11 cellular contexts compared by ENCODE assay signal in genomic region chr19:14088634-14089411, GRCh38. TPM values are rescaled to one million over a fixed set of nuclear protein-coding genes. Genes with fewer than 3 reads are reported as not detected.
A peak's percentile ranks its signal among the peaks of the same experiment; 100 is the strongest.
DNase-seq lines count a peak whose midpoint lies in the region; ATAC-seq and TF ChIP-seq lines count a peak whose summit lies in the region.
"Had no signal": no experiment of that assay in that cellular context is flagged by ENCODE, and none has a peak within 500 bp of the region (broad histone marks: within the 10 kb centered on the region; RNA-seq: fewer than 3 reads in every experiment).

No MANE protein-coding gene starts in this region.

- no peak for DNase-seq in T-helper 2 cell treated with Interferon-gamma antibody and Interleukin-4, amounts not matched to agents 5 μg/mL and 100 μg/mL, for 36 hours (ENCODE audit: low spot score)
- DNase-seq in T-helper 2 cell (no peak), T-helper 17 cell (no peak), fibroblast of villous mesenchyme (ENCODE audit: low read depth) (no peak), spleen (peak; percentile 81), HK-2 (ENCODE audit: unreplicated experiment) (no peak), midbrain (lab: John Stamatoyannopoulos, UW) (no peak), SKM-1 treated with dmso at 0.1 percent for 144 hours (lab: John Stamatoyannopoulos, UW; ENCODE audit: unreplicated experiment) (no peak)
- DNase-seq: aorta, C1 segment of cervical spinal cord, NCI-H524 had no signal

- TF ChIP-seq POLR2A in spleen (IDR thresholded peaks at IDR 0.05): no peak

- H3K9me3 ChIP-seq in T-helper 17 cell (ENCODE audit: control insufficient read depth, low read length, poor library complexity, severe bottlenecking) (no peaks in the 10 kb centered on the region), spleen (peaks cover 0 to 14% (median 11%) of the 10 kb centered on the region in 8 donors)

- WGBS in spleen, 5 donors: 86 to 92% (median 90%) methylated on average over 29 to 30 of the region's 30 CpGs

- no peaks in the 10 kb centered on the region for H3K27me3 Mint-ChIP-seq in T-helper 2 cell treated with Interferon-gamma antibody and Interleukin-4, amounts not matched to agents 5 μg/mL and 100 μg/mL, for 36 hours (ENCODE audit: low read depth)
- no peaks in the 10 kb centered on the region for H3K27me3 Mint-ChIP-seq in T-helper 17 cell

- H3K27me3 ChIP-seq in spleen (replicated peaks in 1 of 7): no peaks in the 10 kb centered on the region

- H3K4me1 ChIP-seq in spleen: peaks cover 0 to 31% (median 20%) of the 10 kb centered on the region in 6 donors

- H3K4me1 Mint-ChIP-seq in T-helper 2 cell treated with Interferon-gamma antibody and Interleukin-4, amounts not matched to agents 5 μg/mL and 100 μg/mL, for 36 hours (ENCODE audit: low read depth): peaks cover 12% of the 10 kb centered on the region
- peaks cover 12% of the 10 kb centered on the region for H3K4me1 Mint-ChIP-seq in T-helper 17 cell

- intact Hi-C loops in spleen (cut with DNase I; ENCODE audit: low total_unique reads): loop anchor here (10.0 kb wide), 1 partner anchor 46 kb away; the partner anchor contains the start of gene ASF1B

- ATAC-seq in T-helper 17 cell: no peak

- H3K36me3 ChIP-seq in spleen: peaks cover 0 to 26% (median 6%) of the 10 kb centered on the region in 6 donors

- H3K4me3 ChIP-seq in fibroblast of villous mesenchyme (ENCODE audit: low read depth, low read length) (peak overlapping the region; percentile 66), spleen (peak overlapping the region in 3 of 8 donors; percentile 85 to 96 (median 85))

- TF ChIP-seq CTCF in fibroblast of villous mesenchyme (IDR thresholded peaks at IDR 0.05; ENCODE audit: insufficient read depth, low read depth, low read length): no peak
- TF ChIP-seq CTCF in spleen (IDR thresholded peaks at IDR 0.05 in 8 of 11, conservative IDR thresholded peaks at IDR 0.05 in 3 of 11): no peak

- peaks cover 39% of the 10 kb centered on the region for H3K36me3 Mint-ChIP-seq in T-helper 2 cell treated with Interferon-gamma antibody and Interleukin-4, amounts not matched to agents 5 μg/mL and 100 μg/mL, for 36 hours (ENCODE audit: low read depth)
- H3K36me3 Mint-ChIP-seq in T-helper 17 cell (ENCODE audit: low read depth): peaks cover 3% of the 10 kb centered on the region

- peak overlapping the region; percentile 81 for H3K4me3 Mint-ChIP-seq in T-helper 2 cell treated with Interferon-gamma antibody and Interleukin-4, amounts not matched to agents 5 μg/mL and 100 μg/mL, for 36 hours
- peak overlapping the region; percentile 80 for H3K4me3 Mint-ChIP-seq in T-helper 17 cell

- H3K27ac Mint-ChIP-seq in T-helper 2 cell treated with Interferon-gamma antibody and Interleukin-4, amounts not matched to agents 5 μg/mL and 100 μg/mL, for 36 hours: peak overlapping the region; percentile 73
- H3K27ac Mint-ChIP-seq in T-helper 17 cell: peak overlapping the region; percentile 86

- H3K9me3 Mint-ChIP-seq in T-helper 2 cell treated with Interferon-gamma antibody and Interleukin-4, amounts not matched to agents 5 μg/mL and 100 μg/mL, for 36 hours: peaks cover 8% of the 10 kb centered on the region

- H3K27ac ChIP-seq in spleen: peak overlapping the region in 1 of 8 donors; percentile 96

RNA-seq across cellular contexts. Expression of gene SAMD1, which starts 1.7 kb away (rescaled TPM):
- 10 to 100 TPM; 24.8 to 25.3 TPM for total RNA-seq in T-helper 17 cell
- total RNA-seq in fibroblast of villous mesenchyme: 23.3 and 24.2 TPM in 2 replicates
- 10 to 100 TPM; 25.5 to 36.8 (median 30.6) TPM for total RNA-seq in spleen
- 10 to 100 TPM; 19.6 to 31.4 (median 24.3) TPM for polyA plus RNA-seq in spleen

RNA-seq across cellular contexts. Expression of gene C19orf67, which starts 3.2 kb away (rescaled TPM):
- total RNA-seq in T-helper 17 cell (under 1 TPM; 0.22 to 0.31 TPM), fibroblast of villous mesenchyme (not detected in 2 replicates), spleen (1 to 10 TPM in 1 of 7 donors, not detected in 6; 4.9 TPM)
- not detected for polyA plus RNA-seq in spleen
- total RNA-seq: aorta had no signal
- polyA plus RNA-seq: aorta had no signal

RNA-seq across cellular contexts. Expression of gene MISP3, which starts 16.2 kb away (rescaled TPM):
- total RNA-seq in T-helper 17 cell: 1 to 10 TPM in 1 of 2 donors, under 1 TPM in 1; 0.65 to 1.3 TPM
- under 0.01 and 0.32 TPM in 2 replicates for total RNA-seq in fibroblast of villous mesenchyme
- total RNA-seq in spleen: 1 to 10 TPM; 1.8 to 8.0 (median 2.0) TPM
- 1 to 10 TPM; 1.5 to 2.2 (median 1.9) TPM for polyA plus RNA-seq in spleen

RNA-seq across cellular contexts. Expression of gene PALM3, which starts 26.9 kb away (rescaled TPM):
- total RNA-seq in T-helper 17 cell (not detected), fibroblast of villous mesenchyme (under 0.01 TPM in 1 of 2 replicates, not detected in the other), spleen (not detected)
- under 1 TPM; 0.02 to 0.32 (median 0.05) TPM for polyA plus RNA-seq in spleen

RNA-seq across cellular contexts. Expression of gene PRKACA, which starts 28.7 kb away (rescaled TPM):
- total RNA-seq in T-helper 17 cell (10 to 100 TPM; 35.2 to 38.5 TPM), fibroblast of villous mesenchyme (50.1 and 50.3 TPM in 2 replicates), spleen (100 to 1,000 TPM in 6 of 7 donors, 10 to 100 TPM in 1; 87.7 to 256 (median 132) TPM)
- 10 to 100 TPM; 26.6 to 77.3 (median 31.4) TPM for polyA plus RNA-seq in spleen
